ENCODE assay signal across 11 cellular contexts in the genomic region with DNA sequence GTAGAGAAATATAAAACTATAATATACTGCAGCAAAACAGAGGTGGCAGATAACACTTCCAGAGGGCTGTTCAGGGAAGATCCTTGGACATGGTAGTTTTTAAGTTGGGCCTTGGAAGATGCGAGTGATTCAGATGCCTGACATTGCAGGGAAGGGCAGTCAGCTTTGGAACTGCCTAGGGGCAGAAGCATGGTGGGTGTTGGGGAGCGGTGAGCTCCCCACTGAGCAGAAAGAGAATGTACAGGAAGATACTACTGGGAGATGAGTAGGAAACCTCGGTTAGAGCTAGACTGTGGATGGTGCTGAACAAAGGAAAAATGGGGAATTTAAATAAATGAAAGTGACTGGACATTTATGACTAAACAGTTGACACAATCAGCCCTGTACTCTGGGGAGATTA.
"Had no signal": no experiment of that assay in that cellular context is flagged by ENCODE, and none has a peak within 500 bp of the region (broad histone marks: within the 10 kb centered on the region; RNA-seq: fewer than 3 reads in every experiment).

No MANE protein-coding gene starts in this region.

- H3K27me3 ChIP-seq: cardiac muscle cell had no signal

- ATAC-seq: activated T-helper 17 cell treated with anti-CD3 and anti-CD28 coated beads, Interleukin-2, amount 50 U/mL, for 72 hours; mucosa of descending colon; naive thymus-derived CD4-positive, alpha-beta T cell had no signal

- H3K4me3 ChIP-seq: cardiac muscle cell, mucosa of descending colon, thoracic aorta had no signal

- H3K36me3 ChIP-seq: cardiac muscle cell, neutrophil, thoracic aorta had no signal

- DNase-seq: activated CD4-positive, alpha-beta T cell treated with anti-CD3 and anti-CD28 coated beads for 1 hour; activated CD4-positive, alpha-beta T cell treated with anti-CD3 and anti-CD28 coated beads, Interleukin-2, amount 50 U/mL, for 48 hours; activated naive CD4-positive, alpha-beta T cell treated with Interleukin-2 at 50 U/mL for 16 hours; mucosa of descending colon; naive thymus-derived CD4-positive, alpha-beta T cell; stimulated activated CD4-positive, alpha-beta T cell treated with anti-CD3 and anti-CD28 coated beads, Interleukin-12 subunit alpha, Interleukin-12 subunit beta, amount 100 ng/mL, for 4 hours; stimulated activated CD4-positive, alpha-beta T cell treated with anti-CD3 and anti-CD28 coated beads, Interleukin-2, amount 100 ng/mL, for 24 hours had no signal

- H3K27ac ChIP-seq: cardiac muscle cell, neutrophil, thoracic aorta had no signal
